7 cellular contexts compared by ENCODE assay signal in genomic region chr9:67720491-67720890, GRCh38.
DNase-seq lines count a peak whose midpoint lies in the region; ATAC-seq, FAIRE-seq and TF ChIP-seq lines count a peak whose summit lies in the region.
"Not testable (repeated sequence)": the region's sequence is repeated elsewhere in the genome, so short reads cannot be mapped to it uniquely, and the experiment has no call there.

No MANE protein-coding gene starts in this region.

- not testable (repeated sequence) for H3K9me3 Mint-ChIP-seq in activated CD4-positive, alpha-beta T cell treated with anti-CD3 and anti-CD28 coated beads, Interleukin-2, amount 10 ng/mL, durations not matched to agents 7 days and 5 days; memory B cell

- POLR2A ChIA-PET in activated CD4-positive, alpha-beta T cell treated with anti-CD3 and anti-CD28 coated beads, Interleukin-2, amount 10 ng/mL, durations not matched to agents 7 days and 5 days (lab: Charles Lee); endothelial cell of umbilical vein (lab: Charles Lee): not testable (repeated sequence)

- H3K4me1 ChIP-seq in endothelial cell of umbilical vein (ENCODE audit: control insufficient read depth, extremely low read depth, insufficient read depth, low read length); right atrium auricular region; suprapubic skin: not testable (repeated sequence)

- not testable (repeated sequence) for H2AFZ ChIP-seq in endothelial cell of umbilical vein (ENCODE audit: low read depth, low read length)

- not testable (repeated sequence) for ATAC-seq in memory B cell (ENCODE audit: low read depth)

- not testable (repeated sequence) for H3K27ac Mint-ChIP-seq in activated CD4-positive, alpha-beta T cell treated with anti-CD3 and anti-CD28 coated beads, Interleukin-2, amount 10 ng/mL, durations not matched to agents 7 days and 5 days; memory B cell

- TF ChIP-seq CTCF in endothelial cell of umbilical vein (IDR thresholded peaks at IDR 0.05; ENCODE audit: extremely low read depth in 1 of 2, insufficient read depth in 1 of 2, low read depth in 1 of 2, low read length in 2 of 2); right atrium auricular region (IDR thresholded peaks at IDR 0.05); suprapubic skin (IDR thresholded peaks at IDR 0.05): not testable (repeated sequence)

- not testable (repeated sequence) for FAIRE-seq in endothelial cell of umbilical vein (lab: Jason Lieb, UNC)

- H3K9me3 ChIP-seq in endothelial cell of umbilical vein (replicated peaks; ENCODE audit: control insufficient read depth, insufficient read depth, low read length); right atrium auricular region; suprapubic skin: not testable (repeated sequence)

- H3K4me2 ChIP-seq in endothelial cell of umbilical vein (ENCODE audit: insufficient read depth, low read length), result not testable (repeated sequence)

- not testable (repeated sequence) for BruUV-seq in endothelial cell of umbilical vein (replicated peaks; lab: Mats Ljungman, UMichigan)

- not testable (repeated sequence) for H3K27ac ChIP-seq in endothelial cell of umbilical vein (ENCODE audit: insufficient read depth, low read depth, low read length); right atrium auricular region; suprapubic skin

- H3K36me3 Mint-ChIP-seq in activated CD4-positive, alpha-beta T cell treated with anti-CD3 and anti-CD28 coated beads, Interleukin-2, amount 10 ng/mL, durations not matched to agents 7 days and 5 days (ENCODE audit: low read depth); memory B cell: not testable (repeated sequence)

- whole genome bisulfite sequencing in suprapubic skin, result 93% methylated on average over 11 of the region's 16 CpGs

- H3K4me3 Mint-ChIP-seq in activated CD4-positive, alpha-beta T cell treated with anti-CD3 and anti-CD28 coated beads, Interleukin-2, amount 10 ng/mL, durations not matched to agents 7 days and 5 days; memory B cell: not testable (repeated sequence)

- intact Hi-C loops in endothelial cell of umbilical vein (cut with micrococcal nuclease); posterior cingulate gyrus (cut with DNase I): not testable (repeated sequence)

- not testable (repeated sequence) for H3K9ac ChIP-seq in endothelial cell of umbilical vein (replicated peaks; ENCODE audit: extremely low read depth, insufficient read depth, low read length)

- DNase-seq in activated CD4-positive, alpha-beta T cell treated with anti-CD3 and anti-CD28 coated beads, Interleukin-2, amount 10 ng/mL, durations not matched to agents 7 days and 5 days, result peak; percentile 4
- peak; percentile 0 for DNase-seq in activated gamma-delta T cell treated with Interleukin-2 at 50 U/mL for 16 hours
- DNase-seq in endothelial cell of umbilical vein (ENCODE audit: low read depth, low spot score), result peak; percentile 0
- peak; percentile 52 for DNase-seq in right atrium auricular region (ENCODE audit: low spot score)
- peak; percentile 2 to 9 for DNase-seq in memory B cell (ENCODE audit: low spot score in 2 of 2)
- DNase-seq in posterior cingulate gyrus, result peak in 6 of 10 donors; percentile 6 to 70 (median 24)
- peak; percentile 55 to 72 for DNase-seq in suprapubic skin (ENCODE audit: low spot score in 2 of 2)

- not testable (repeated sequence) for H3K36me3 ChIP-seq in endothelial cell of umbilical vein (ENCODE audit: control insufficient read depth in 2 of 2, extremely low read depth in 1 of 2, insufficient read depth in 2 of 2, low read length in 2 of 2); right atrium auricular region; suprapubic skin

- H3K9me1 ChIP-seq in endothelial cell of umbilical vein (replicated peaks; ENCODE audit: control insufficient read depth, extremely low read depth, insufficient read depth, low read length), result not testable (repeated sequence)

- not testable (repeated sequence) for H3K4me1 Mint-ChIP-seq in activated CD4-positive, alpha-beta T cell treated with anti-CD3 and anti-CD28 coated beads, Interleukin-2, amount 10 ng/mL, durations not matched to agents 7 days and 5 days; memory B cell

- H3K27me3 Mint-ChIP-seq in activated CD4-positive, alpha-beta T cell treated with anti-CD3 and anti-CD28 coated beads, Interleukin-2, amount 10 ng/mL, durations not matched to agents 7 days and 5 days; memory B cell: not testable (repeated sequence)

- CTCF ChIA-PET in activated CD4-positive, alpha-beta T cell treated with anti-CD3 and anti-CD28 coated beads, Interleukin-2, amount 10 ng/mL, durations not matched to agents 7 days and 5 days (lab: Charles Lee); endothelial cell of umbilical vein (lab: Charles Lee): not testable (repeated sequence)

- not testable (repeated sequence) for TF ChIP-seq POLR2A in endothelial cell of umbilical vein (IDR thresholded peaks at IDR 0.05; ENCODE audit: low read depth, low read length); suprapubic skin (IDR thresholded peaks at IDR 0.05)

- not testable (repeated sequence) for H4K20me1 ChIP-seq in endothelial cell of umbilical vein (replicated peaks; ENCODE audit: control insufficient read depth, extremely low read depth, insufficient read depth, low read length)

- H3K79me2 ChIP-seq in endothelial cell of umbilical vein (ENCODE audit: control insufficient read depth, insufficient read depth, low read length), result not testable (repeated sequence)

- not testable (repeated sequence) for TF ChIP-seq EP300 in suprapubic skin (IDR thresholded peaks at IDR 0.05)

- dilution Hi-C loops in endothelial cell of umbilical vein (cut with MboI; ENCODE audit: extremely low pct_ligation_motif_present, low sequenced_read_pairs), result not testable (repeated sequence)

- not testable (repeated sequence) for H3K4me3 ChIP-seq in endothelial cell of umbilical vein (replicated peaks in 1 of 3; ENCODE audit: insufficient read depth in 1 of 3, low read depth in 1 of 3, low read length in 3 of 3); right atrium auricular region; suprapubic skin

- H3K27me3 ChIP-seq in endothelial cell of umbilical vein (ENCODE audit: control insufficient read depth in 2 of 2, insufficient read depth in 2 of 2, low read length in 2 of 2); right atrium auricular region; suprapubic skin: not testable (repeated sequence)

Comparison
In these comparisons a context has a peak if more than half of its experiments do, and no peak if none do; other contexts are left out.
1. DNase-seq: peak in every context shown above with its lines; median percentile 64 in suprapubic skin; 52 in right atrium auricular region; 24 in posterior cingulate gyrus; 6 in memory B cell; 4 in activated CD4-positive, alpha-beta T cell treated with anti-CD3 and anti-CD28 coated beads, Interleukin-2, amount 10 ng/mL, durations not matched to agents 7 days and 5 days; 0 in activated gamma-delta T cell treated with Interleukin-2 at 50 U/mL for 16 hours; 0 in endothelial cell of umbilical vein.